In genomic region chr5:172857982-172858381, GRCh38 we compare ENCODE assay signal across 1 cellular context.
TF ChIP-seq lines count a peak whose summit lies in the region.

No MANE protein-coding gene starts in this region.

TF ChIP-seq in GM12878, 131 proteins besides CTCF, POLR2A, EP300 and RAD21 (continued from another document):
- TF ChIP-seq CEBPZ (IDR thresholded peaks at IDR 0.05; ENCODE audit: low read depth, low read length) (no peak), EED (IDR thresholded peaks at IDR 0.05; ENCODE audit: low read depth) (no peak), ZNF207 (IDR thresholded peaks at IDR 0.05; ENCODE audit: borderline replicate concordance) (no peak), SPI1 (IDR thresholded peaks at IDR 0.05; ENCODE audit: borderline replicate concordance, insufficient read depth, low read depth, low read length) (no peak), MXI1 (IDR thresholded peaks at IDR 0.05; ENCODE audit: low read depth, low read length) (no peak), RFX5 (IDR thresholded peaks at IDR 0.05; ENCODE audit: low read depth, low read length) (no peak), CBFB (IDR thresholded peaks at IDR 0.05; ENCODE audit: low read depth) (no peak), CHD2 (IDR thresholded peaks at IDR 0.05; ENCODE audit: borderline replicate concordance, low read depth, low read length) (no peak), ASH2L (IDR thresholded peaks at IDR 0.05; ENCODE audit: borderline replicate concordance, low read depth) (no peak)
